In genomic region chr19:10231624-10232228, GRCh38 we compare ENCODE assay signal across 8 cellular contexts. TPM values are rescaled to one million over a fixed set of nuclear protein-coding genes. Genes with fewer than 3 reads are reported as not detected.
DNase-seq lines count a peak whose midpoint lies in the region; ATAC-seq, FAIRE-seq and TF ChIP-seq lines count a peak whose summit lies in the region.

No MANE protein-coding gene starts in this region.

- H4K20me1 ChIP-seq in mammary epithelial cell (ENCODE audit: insufficient read depth, low read length) = no peaks in the 10 kb centered on the region

- DNase-seq in A549 (ENCODE audit: low read depth in 1 of 2, low spot score in 1 of 2) = no peak
- DNase-seq in mammary epithelial cell = no peak
- no peak for DNase-seq in NCI-H2107 treated with DMSO at 0.1 percent for 48 hours (lab: John Stamatoyannopoulos, UW; ENCODE audit: unreplicated experiment)
- no peak for DNase-seq in AG08395 (ENCODE audit: low spot score)

- dilution Hi-C loops in mammary epithelial cell (cut with HindIII; ENCODE audit: low sequenced_read_pairs) = loop anchor here (25.0 kb wide), 1 partner anchor 294 kb away; the partner anchor contains the start of gene OLFM2

- in situ Hi-C loops in mammary epithelial cell (cut with MboI; ENCODE audit: low sequenced_read_pairs in 2 of 2) = no loop called here

- H3K9me3 ChIP-seq in A549 = no peaks in the 10 kb centered on the region
- H3K9me3 ChIP-seq in mammary epithelial cell (replicated peaks; ENCODE audit: insufficient read depth, low read length) = no peaks in the 10 kb centered on the region
- H3K9me3 ChIP-seq in mucosa of rectum (ENCODE audit: control insufficient read depth in 2 of 2, low read length in 2 of 2) = no peaks in the 10 kb centered on the region

- ATAC-seq in A549 (no peak), HG03571 (IDR thresholded peaks at IDR 0.05; ENCODE audit: unreplicated experiment) (peak; percentile 3), GM21619 (IDR thresholded peaks at IDR 0.05; ENCODE audit: unreplicated experiment) (no peak), HG03039 (IDR thresholded peaks at IDR 0.05; ENCODE audit: unreplicated experiment) (no peak)

- WGBS in A549 (ENCODE audit: missing lambda C conversion rate) = 77% methylated on average over 8 of the region's 8 CpGs
- 66% methylated on average over 8 of the region's 8 CpGs for WGBS in mammary epithelial cell (ENCODE audit: low coverage, missing lambda C conversion rate)

- H3K4me2 ChIP-seq in A549 (peak overlapping the region; percentile 99), mammary epithelial cell (ENCODE audit: insufficient read depth, low read depth, low read length) (peak overlapping the region; percentile 98)

- H3K79me2 ChIP-seq in mammary epithelial cell (ENCODE audit: insufficient read depth, low read length) = no peaks in the 10 kb centered on the region

- H3K4me3 ChIP-seq in A549 (peak overlapping the region; percentile 95), mammary epithelial cell (replicated peaks in 1 of 3; ENCODE audit: insufficient read depth in 1 of 3, low read depth in 2 of 3, low read length in 3 of 3) (peak overlapping the region in 2 of 3 experiments; percentile 71 to 84), mucosa of rectum (ENCODE audit: low read length in 2 of 2) (peak overlapping the region; percentile 48 to 77)

- H3K27me3 ChIP-seq in mammary epithelial cell (ENCODE audit: insufficient read depth, low read length) (no peaks in the 10 kb centered on the region), mucosa of rectum (ENCODE audit: control insufficient read depth in 2 of 2, insufficient read depth in 2 of 2, low read length in 2 of 2) (no peaks in the 10 kb centered on the region)

- no peak overlapping the region for H3K9ac ChIP-seq in mammary epithelial cell (ENCODE audit: insufficient read depth, low read length)
- H3K9ac ChIP-seq in mucosa of rectum (ENCODE audit: low read depth in 1 of 2, low read length in 2 of 2) = peak overlapping the region in 1 of 2 donors; percentile 19

- H2AFZ ChIP-seq in mammary epithelial cell (ENCODE audit: low read depth, low read length) = peak overlapping the region; percentile 99

- H3K36me3 ChIP-seq in mammary epithelial cell (ENCODE audit: insufficient read depth, low read length) = no peaks in the 10 kb centered on the region
- no peaks in the 10 kb centered on the region for H3K36me3 ChIP-seq in mucosa of rectum (ENCODE audit: control insufficient read depth in 2 of 2, insufficient read depth in 2 of 2, low read length in 2 of 2)

- TF ChIP-seq CTCF in A549 (IDR thresholded peaks at IDR 0.05) = no peak
- no peak for TF ChIP-seq CTCF in mammary epithelial cell (conservative IDR thresholded peaks at IDR 0.05 in 1 of 2, IDR thresholded peaks at IDR 0.05 in 1 of 2; ENCODE audit: extremely low read depth in 1 of 2, insufficient read depth in 1 of 2, low read depth in 1 of 2, low read length in 2 of 2)

- CTCF ChIA-PET in A549 (lab: Yijun Ruan, JAX) (interaction anchor here (1.0 kb wide), 1 partner anchor 44 kb away, joined by 3 read pairs; no protein-coding TSS in a partner anchor), mammary epithelial cell (lab: Charles Lee; ENCODE audit: low non-redundant PET) (interaction anchor here (0.7 kb wide), 1 partner anchor 93 kb away, joined by 3 read pairs; no protein-coding TSS in a partner anchor)

- intact Hi-C loops in mammary epithelial cell (cut with micrococcal nuclease) = loop anchor here (2.0 kb wide), 1 partner anchor 37 kb away; the partner anchor contains the start of gene DNMT1

- H3K27ac ChIP-seq in A549 (peak overlapping the region; percentile 85 to 92), mammary epithelial cell (ENCODE audit: insufficient read depth, low read depth, low read length) (no peak overlapping the region), mucosa of rectum (ENCODE audit: low read depth in 2 of 2, low read length in 2 of 2) (peak overlapping the region in 1 of 2 donors; percentile 85)

- TF ChIP-seq POLR2A in A549 (IDR thresholded peaks at IDR 0.05; ENCODE audit: low read length) = no peak

- FAIRE-seq in A549 (lab: Jason Lieb, UNC) = no peak

- H3K4me1 ChIP-seq in A549 (peaks cover 5% of the 10 kb centered on the region; the same call in 1 of the 3 replicates), mammary epithelial cell (ENCODE audit: insufficient read depth, low read length) (peaks cover 17% of the 10 kb centered on the region), mucosa of rectum (ENCODE audit: control insufficient read depth in 2 of 2, insufficient read depth in 2 of 2, low read length in 2 of 2) (peaks cover 6 to 7% of the 10 kb centered on the region in 2 donors)

- TF ChIP-seq EP300 in A549 (IDR thresholded peaks at IDR 0.05) = no peak

- BruUV-seq in mammary epithelial cell (replicated peaks; lab: Mats Ljungman, UMichigan) = no TSS peak

- POLR2A ChIA-PET in A549 (lab: Yijun Ruan, JAX) = interaction anchor here (1.0 kb wide), 1 partner anchor 20 kb away, joined by 3 read pairs; no protein-coding TSS in a partner anchor

- no peak for TF ChIP-seq RAD21 in A549 (conservative IDR thresholded peaks at IDR 0.05 in 1 of 2, IDR thresholded peaks at IDR 0.05 in 1 of 2)

TF ChIP-seq in A549, 52 proteins besides CTCF, POLR2A, EP300 and RAD21 (continues in another document):
- TF ChIP-seq KDM1A (IDR thresholded peaks at IDR 0.05; ENCODE audit: low read depth) (no peak), HMGXB4 (CRISPR knock-in tag; IDR thresholded peaks at IDR 0.05; ENCODE audit: borderline replicate concordance) (no peak), E2F6 (IDR thresholded peaks at IDR 0.05; ENCODE audit: borderline replicate concordance, low read depth) (no peak), HDAC2 (IDR thresholded peaks at IDR 0.05) (no peak)

RNA-seq across cellular contexts. Expression of gene S1PR2, which starts 0.6 kb away (rescaled TPM):
- polyA plus RNA-seq in A549 (2011; rRNA removed) = 0.72 and 0.85 TPM in 2 replicates
- 0.86 and 1.5 TPM in 2 replicates for polyA plus RNA-seq in A549 (2012; cell fraction: cytosol; rRNA removed)
- polyA plus RNA-seq in A549 (2012; cell fraction: nucleus; rRNA removed) = 0.95 and 1.4 TPM in 2 replicates
- 0.87 to 0.96 TPM (median 0.93 TPM) in 3 replicates for polyA plus RNA-seq in A549 (2017; fragmentation: RNase III; extraction: RNeasy Plus Mini Kit Qiagen cat#74134 plus additional on column Dnase treatment)
- 2.2 and 2.8 TPM in 2 replicates for polyA minus RNA-seq in A549 (2011; rRNA and poly(A)+ RNA removed)
- total RNA-seq in mammary epithelial cell = 10 to 100 TPM in 1 of 2 donors, 1 to 10 TPM in 1; 5.6 to 15.3 TPM
- polyA plus RNA-seq in mammary epithelial cell = 2.9 TPM
- polyA minus RNA-seq in mammary epithelial cell = 16.2 TPM

RNA-seq across cellular contexts. Expression of gene MRPL4, which starts 20.3 kb away (rescaled TPM):
- polyA plus RNA-seq in A549 (2011; rRNA removed) (25.9 and 26.4 TPM in 2 replicates), A549 (2017; fragmentation: RNase III; extraction: RNeasy Plus Mini Kit Qiagen cat#74134 plus additional on column Dnase treatment) (51.4 to 52.2 TPM (median 51.8 TPM) in 3 replicates), mammary epithelial cell (85.2 TPM)
- 155 and 187 TPM in 2 replicates for polyA plus RNA-seq in A549 (2012; cell fraction: cytosol; rRNA removed)
- polyA plus RNA-seq in A549 (2012; cell fraction: nucleus; rRNA removed) = 156 and 201 TPM in 2 replicates
- polyA minus RNA-seq in A549 (2011; rRNA and poly(A)+ RNA removed) = 15.7 and 18.3 TPM in 2 replicates
- 10 to 100 TPM; 55.8 to 89.1 TPM for total RNA-seq in mammary epithelial cell
- polyA minus RNA-seq in mammary epithelial cell = 35.0 TPM

RNA-seq across cellular contexts. Expression of gene DNMT1, which starts 37.0 kb away (rescaled TPM):
- 85.2 and 86.2 TPM in 2 replicates for polyA plus RNA-seq in A549 (2011; rRNA removed)
- 71.1 and 74.6 TPM in 2 replicates for polyA plus RNA-seq in A549 (2012; cell fraction: cytosol; rRNA removed)
- 248 and 288 TPM in 2 replicates for polyA plus RNA-seq in A549 (2012; cell fraction: nucleus; rRNA removed)
- polyA plus RNA-seq in A549 (2017; fragmentation: RNase III; extraction: RNeasy Plus Mini Kit Qiagen cat#74134 plus additional on column Dnase treatment) = 85.2 to 90.5 TPM (median 86.3 TPM) in 3 replicates
- polyA minus RNA-seq in A549 (2011; rRNA and poly(A)+ RNA removed) = 61.2 and 93.2 TPM in 2 replicates
- 100 to 1,000 TPM in 1 of 2 donors, 10 to 100 TPM in 1; 23.0 to 139 TPM for total RNA-seq in mammary epithelial cell
- polyA plus RNA-seq in mammary epithelial cell = 53.3 TPM
- 263 TPM for polyA minus RNA-seq in mammary epithelial cell

RNA-seq across cellular contexts. Expression of gene ICAM1, which starts 39.2 kb away (rescaled TPM):
- 1.4 and 3.5 TPM in 2 replicates for polyA plus RNA-seq in A549 (2011; rRNA removed)
- 0.40 and 0.66 TPM in 2 replicates for polyA plus RNA-seq in A549 (2012; cell fraction: cytosol; rRNA removed)
- 1.3 TPM in 2 replicates for polyA plus RNA-seq in A549 (2012; cell fraction: nucleus; rRNA removed)
- polyA plus RNA-seq in A549 (2017; fragmentation: RNase III; extraction: RNeasy Plus Mini Kit Qiagen cat#74134 plus additional on column Dnase treatment) = 1.2 to 2.6 TPM (median 1.5 TPM) in 3 replicates
- polyA minus RNA-seq in A549 (2011; rRNA and poly(A)+ RNA removed) = 2.1 and 4.4 TPM in 2 replicates
- 10 to 100 TPM in 1 of 2 donors, 1 to 10 TPM in 1; 1.1 to 60.0 TPM for total RNA-seq in mammary epithelial cell
- polyA plus RNA-seq in mammary epithelial cell = 2.1 TPM
- 3.8 TPM for polyA minus RNA-seq in mammary epithelial cell

RNA-seq across cellular contexts. Expression of gene ICAM4, which starts 55.0 kb away (rescaled TPM):
- not detected in 2 replicates for polyA plus RNA-seq in A549 (2011; rRNA removed)
- polyA plus RNA-seq in A549 (2012; cell fraction: cytosol; rRNA removed) = not detected in 2 replicates
- 0.04 TPM in 1 of 2 replicates, not detected in the other for polyA plus RNA-seq in A549 (2012; cell fraction: nucleus; rRNA removed)
- not detected in 3 replicates for polyA plus RNA-seq in A549 (2017; fragmentation: RNase III; extraction: RNeasy Plus Mini Kit Qiagen cat#74134 plus additional on column Dnase treatment)
- polyA minus RNA-seq in A549 (2011; rRNA and poly(A)+ RNA removed) = not detected in 2 replicates
- total RNA-seq in mammary epithelial cell = 1 to 10 TPM; 1.1 to 1.5 TPM
- polyA plus RNA-seq in mammary epithelial cell = 0.88 TPM
- not detected for polyA minus RNA-seq in mammary epithelial cell
